Comparison of ENCODE assay signal across 8 cellular contexts in genomic region chr12:112938751-112939150, GRCh38. TPM values are rescaled to one million over a fixed set of nuclear protein-coding genes. Genes with fewer than 3 reads are reported as not detected.
A peak's percentile ranks its signal among the peaks of the same experiment; 100 is the strongest.
DNase-seq lines count a peak whose midpoint lies in the region; ATAC-seq and TF ChIP-seq lines count a peak whose summit lies in the region.

No MANE protein-coding gene starts in this region.

- H3K27ac ChIP-seq in left lung: peak overlapping the region; percentile 72 to 86

- TF ChIP-seq CTCF in left lung (IDR thresholded peaks at IDR 0.05): no peak
- TF ChIP-seq CTCF in type B pancreatic cell (conservative IDR thresholded peaks at IDR 0.05): no peak

- no peaks in the 10 kb centered on the region for H3K36me3 Mint-ChIP-seq in activated T-cell treated with anti-CD3 and anti-CD28 coated beads, Interleukin-2, amount 50 U/mL, for 4 hours (ENCODE audit: insufficient read depth)
- peaks cover 34% of the 10 kb centered on the region for H3K36me3 Mint-ChIP-seq in activated naive CD8-positive, alpha-beta T cell treated with anti-CD3 and anti-CD28 coated beads, Interleukin-2, amount 10 ng/mL, durations not matched to agents 7 days and 5 days
- no peaks in the 10 kb centered on the region for H3K36me3 Mint-ChIP-seq in type B pancreatic cell

- peak overlapping the region; percentile 90 for H3K4me3 Mint-ChIP-seq in activated T-cell treated with anti-CD3 and anti-CD28 coated beads, Interleukin-2, amount 50 U/mL, for 4 hours
- H3K4me3 Mint-ChIP-seq in activated naive CD8-positive, alpha-beta T cell treated with anti-CD3 and anti-CD28 coated beads, Interleukin-2, amount 10 ng/mL, durations not matched to agents 7 days and 5 days: peak overlapping the region; percentile 85
- H3K4me3 Mint-ChIP-seq in type B pancreatic cell: peak overlapping the region; percentile 83

- no peaks in the 10 kb centered on the region for H3K27me3 Mint-ChIP-seq in activated T-cell treated with anti-CD3 and anti-CD28 coated beads, Interleukin-2, amount 50 U/mL, for 4 hours (ENCODE audit: low read depth)
- no peaks in the 10 kb centered on the region for H3K27me3 Mint-ChIP-seq in activated naive CD8-positive, alpha-beta T cell treated with anti-CD3 and anti-CD28 coated beads, Interleukin-2, amount 10 ng/mL, durations not matched to agents 7 days and 5 days
- H3K27me3 Mint-ChIP-seq in type B pancreatic cell: peaks cover 16% of the 10 kb centered on the region

- intact Hi-C loops in left lung (cut with DNase I): no loop called here
- intact Hi-C loops in posterior vena cava (cut with DNase I): no loop called here

- DNase-seq in activated T-cell treated with anti-CD3 and anti-CD28 coated beads, Interleukin-2, amount 50 U/mL, for 4 hours: no peak
- DNase-seq in activated T-cell treated with anti-CD3 and anti-CD28 coated beads for 4 hours (no peak), left lung (no peak), type B pancreatic cell (ENCODE audit: extremely low spot score, unreplicated experiment) (no peak), posterior vena cava (ENCODE audit: low spot score) (no peak), HT-29 (ENCODE audit: low spot score) (no peak)
- DNase-seq in activated naive CD8-positive, alpha-beta T cell treated with anti-CD3 and anti-CD28 coated beads, Interleukin-2, amount 10 ng/mL, durations not matched to agents 7 days and 5 days: no peak

- POLR2A ChIA-PET in activated naive CD8-positive, alpha-beta T cell treated with anti-CD3 and anti-CD28 coated beads, Interleukin-2, amount 10 ng/mL, durations not matched to agents 7 days and 5 days (lab: Charles Lee): interaction anchor here (0.9 to 5.0 kb wide), 6 partner anchors 10 to 813 kb away, joined by 3 to 98 read pairs (median 6); partner anchors contain the start of genes OAS1, OAS2 and TRAFD1

- peaks cover 0 to 27% of the 10 kb centered on the region in 2 donors for H3K36me3 ChIP-seq in left lung

- H3K9me3 Mint-ChIP-seq in activated T-cell treated with anti-CD3 and anti-CD28 coated beads, Interleukin-2, amount 50 U/mL, for 4 hours: no peaks in the 10 kb centered on the region
- H3K9me3 Mint-ChIP-seq in activated naive CD8-positive, alpha-beta T cell treated with anti-CD3 and anti-CD28 coated beads, Interleukin-2, amount 10 ng/mL, durations not matched to agents 7 days and 5 days: no peaks in the 10 kb centered on the region
- H3K9me3 Mint-ChIP-seq in type B pancreatic cell: peaks cover 4% of the 10 kb centered on the region

- ATAC-seq in activated T-cell treated with anti-CD3 and anti-CD28 coated beads, Interleukin-2, amount 50 U/mL, for 4 hours: peak; percentile 9 to 10
- ATAC-seq in activated naive CD8-positive, alpha-beta T cell treated with anti-CD3 and anti-CD28 coated beads, Interleukin-2, amount 10 ng/mL, durations not matched to agents 7 days and 5 days (ENCODE audit: low read depth): no peak
- peak; percentile 5 for ATAC-seq in left lung
- ATAC-seq in HG03108 (IDR thresholded peaks at IDR 0.05; ENCODE audit: unreplicated experiment): no peak

- H3K27me3 ChIP-seq in left lung: no peaks in the 10 kb centered on the region

- peaks cover 11 to 36% of the 10 kb centered on the region in 2 donors for H3K4me1 ChIP-seq in left lung

- peaks cover 44% of the 10 kb centered on the region for H3K4me1 Mint-ChIP-seq in activated T-cell treated with anti-CD3 and anti-CD28 coated beads, Interleukin-2, amount 50 U/mL, for 4 hours (ENCODE audit: low read depth)
- peaks cover 43% of the 10 kb centered on the region for H3K4me1 Mint-ChIP-seq in activated naive CD8-positive, alpha-beta T cell treated with anti-CD3 and anti-CD28 coated beads, Interleukin-2, amount 10 ng/mL, durations not matched to agents 7 days and 5 days
- no peaks in the 10 kb centered on the region for H3K4me1 Mint-ChIP-seq in type B pancreatic cell (ENCODE audit: unreplicated experiment)

- peak overlapping the region; percentile 95 for H3K27ac Mint-ChIP-seq in activated naive CD8-positive, alpha-beta T cell treated with anti-CD3 and anti-CD28 coated beads, Interleukin-2, amount 10 ng/mL, durations not matched to agents 7 days and 5 days
- no peak overlapping the region for H3K27ac Mint-ChIP-seq in type B pancreatic cell

- H3K9me3 ChIP-seq in left lung: no peaks in the 10 kb centered on the region

- peak overlapping the region; percentile 60 to 82 for H3K4me3 ChIP-seq in left lung

RNA-seq across cellular contexts. Expression of gene OAS3, which starts 0.5 kb away (rescaled TPM):
- 10 to 100 TPM in 1 of 3 donors, 1 to 10 TPM in 2; 5.5 to 13.6 (median 8.0) TPM for total RNA-seq in activated T-cell treated with anti-CD3 and anti-CD28 coated beads, Interleukin-2, amount 50 U/mL, for 4 hours
- total RNA-seq in activated naive CD8-positive, alpha-beta T cell treated with anti-CD3 and anti-CD28 coated beads, Interleukin-2, amount 10 ng/mL, durations not matched to agents 7 days and 5 days: 100 to 1,000 TPM; 221 to 222 TPM
- total RNA-seq in left lung (10 to 100 TPM; 35.8 to 47.5 TPM), type B pancreatic cell (ENCODE audit: low replicate concordance) (4.6 and 13.0 TPM in 2 replicates), posterior vena cava (10 to 100 TPM; 11.3 to 21.1 TPM)
- 53.9 and 70.9 TPM in 2 replicates for total RNA-seq in HT-29 (2014; rRNA removed; shearing (Covaris generic))

RNA-seq across cellular contexts. Expression of gene OAS1, which starts 32.0 kb away (rescaled TPM):
- 1 to 10 TPM; 3.2 to 7.8 (median 4.0) TPM for total RNA-seq in activated T-cell treated with anti-CD3 and anti-CD28 coated beads, Interleukin-2, amount 50 U/mL, for 4 hours
- total RNA-seq in activated naive CD8-positive, alpha-beta T cell treated with anti-CD3 and anti-CD28 coated beads, Interleukin-2, amount 10 ng/mL, durations not matched to agents 7 days and 5 days: 100 to 1,000 TPM; 138 to 141 TPM
- total RNA-seq in left lung (10 to 100 TPM; 25.7 to 48.3 TPM), type B pancreatic cell (ENCODE audit: low replicate concordance) (19.1 and 34.4 TPM in 2 replicates), posterior vena cava (10 to 100 TPM; 10.1 to 17.3 TPM)
- total RNA-seq in HT-29 (2014; rRNA removed; shearing (Covaris generic)): 51.0 and 54.3 TPM in 2 replicates

RNA-seq across cellular contexts. Expression of gene OAS2, which starts 39.6 kb away (rescaled TPM):
- total RNA-seq in activated T-cell treated with anti-CD3 and anti-CD28 coated beads, Interleukin-2, amount 50 U/mL, for 4 hours: 10 to 100 TPM; 27.8 to 36.0 (median 34.9) TPM
- total RNA-seq in activated naive CD8-positive, alpha-beta T cell treated with anti-CD3 and anti-CD28 coated beads, Interleukin-2, amount 10 ng/mL, durations not matched to agents 7 days and 5 days: 100 to 1,000 TPM; 244 to 245 TPM
- 10 to 100 TPM; 24.0 to 35.3 TPM for total RNA-seq in left lung
- total RNA-seq in type B pancreatic cell (ENCODE audit: low replicate concordance): 1.8 and 4.2 TPM in 2 replicates
- total RNA-seq in posterior vena cava: 10 to 100 TPM; 12.5 to 17.7 TPM
- 3.4 and 5.8 TPM in 2 replicates for total RNA-seq in HT-29 (2014; rRNA removed; shearing (Covaris generic))

Comparison
In these comparisons a context has a peak if more than half of its experiments do, and no peak if none do; other contexts are left out.
1. ATAC-seq: peak in activated T-cell treated with anti-CD3 and anti-CD28 coated beads, Interleukin-2, amount 50 U/mL, for 4 hours (2 of 2) and left lung (single experiment); none in activated naive CD8-positive, alpha-beta T cell treated with anti-CD3 and anti-CD28 coated beads, Interleukin-2, amount 10 ng/mL, durations not matched to agents 7 days and 5 days (single experiment) and HG03108 (single experiment).
2. RNA of gene OAS2, which starts 39.6 kb away (total RNA-seq): 244 to 245 TPM in activated naive CD8-positive, alpha-beta T cell treated with anti-CD3 and anti-CD28 coated beads, Interleukin-2, amount 10 ng/mL, durations not matched to agents 7 days and 5 days; 24.0 to 35.3 TPM in left lung, 27.8 to 36.0 TPM in activated T-cell treated with anti-CD3 and anti-CD28 coated beads, Interleukin-2, amount 50 U/mL, for 4 hours, 12.5 to 17.7 TPM in posterior vena cava, 3.4 to 5.8 TPM in HT-29 and 1.8 to 4.2 TPM in type B pancreatic cell; every median in the first group is over 4 times any median in the second.
3. Peak in every context shown above with its lines, with median percentiles within 50 percentile points of each other: H3K4me3 Mint-ChIP-seq.